1 cellular context compared by ENCODE assay signal in genomic region chr10:22003111-22003963, GRCh38.
TF ChIP-seq lines count a peak whose summit lies in the region.

A gene with protein sequence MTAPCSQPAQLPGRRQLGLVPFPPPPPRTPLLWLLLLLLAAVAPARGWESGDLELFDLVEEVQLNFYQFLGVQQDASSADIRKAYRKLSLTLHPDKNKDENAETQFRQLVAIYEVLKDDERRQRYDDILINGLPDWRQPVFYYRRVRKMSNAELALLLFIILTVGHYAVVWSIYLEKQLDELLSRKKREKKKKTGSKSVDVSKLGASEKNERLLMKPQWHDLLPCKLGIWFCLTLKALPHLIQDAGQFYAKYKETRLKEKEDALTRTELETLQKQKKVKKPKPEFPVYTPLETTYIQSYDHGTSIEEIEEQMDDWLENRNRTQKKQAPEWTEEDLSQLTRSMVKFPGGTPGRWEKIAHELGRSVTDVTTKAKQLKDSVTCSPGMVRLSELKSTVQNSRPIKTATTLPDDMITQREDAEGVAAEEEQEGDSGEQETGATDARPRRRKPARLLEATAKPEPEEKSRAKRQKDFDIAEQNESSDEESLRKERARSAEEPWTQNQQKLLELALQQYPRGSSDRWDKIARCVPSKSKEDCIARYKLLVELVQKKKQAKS (minus strand): TSS chr10:22003730. CDS start chr10:22003434, 296 bp downstream.

TF ChIP-seq in K562, 482 proteins besides CTCF, POLR2A, EP300 and RAD21 (continued from another document and continues in another):
- no peak for TF ChIP-seq PTBP1 (IDR thresholded peaks at IDR 0.05; ENCODE audit: low read depth, low read length)
- TF ChIP-seq ZBTB11 (CRISPR knock-in tag; IDR thresholded peaks at IDR 0.05), result no peak; a peak in 1 of 6 replicates
- TF ChIP-seq, protein P1, sequence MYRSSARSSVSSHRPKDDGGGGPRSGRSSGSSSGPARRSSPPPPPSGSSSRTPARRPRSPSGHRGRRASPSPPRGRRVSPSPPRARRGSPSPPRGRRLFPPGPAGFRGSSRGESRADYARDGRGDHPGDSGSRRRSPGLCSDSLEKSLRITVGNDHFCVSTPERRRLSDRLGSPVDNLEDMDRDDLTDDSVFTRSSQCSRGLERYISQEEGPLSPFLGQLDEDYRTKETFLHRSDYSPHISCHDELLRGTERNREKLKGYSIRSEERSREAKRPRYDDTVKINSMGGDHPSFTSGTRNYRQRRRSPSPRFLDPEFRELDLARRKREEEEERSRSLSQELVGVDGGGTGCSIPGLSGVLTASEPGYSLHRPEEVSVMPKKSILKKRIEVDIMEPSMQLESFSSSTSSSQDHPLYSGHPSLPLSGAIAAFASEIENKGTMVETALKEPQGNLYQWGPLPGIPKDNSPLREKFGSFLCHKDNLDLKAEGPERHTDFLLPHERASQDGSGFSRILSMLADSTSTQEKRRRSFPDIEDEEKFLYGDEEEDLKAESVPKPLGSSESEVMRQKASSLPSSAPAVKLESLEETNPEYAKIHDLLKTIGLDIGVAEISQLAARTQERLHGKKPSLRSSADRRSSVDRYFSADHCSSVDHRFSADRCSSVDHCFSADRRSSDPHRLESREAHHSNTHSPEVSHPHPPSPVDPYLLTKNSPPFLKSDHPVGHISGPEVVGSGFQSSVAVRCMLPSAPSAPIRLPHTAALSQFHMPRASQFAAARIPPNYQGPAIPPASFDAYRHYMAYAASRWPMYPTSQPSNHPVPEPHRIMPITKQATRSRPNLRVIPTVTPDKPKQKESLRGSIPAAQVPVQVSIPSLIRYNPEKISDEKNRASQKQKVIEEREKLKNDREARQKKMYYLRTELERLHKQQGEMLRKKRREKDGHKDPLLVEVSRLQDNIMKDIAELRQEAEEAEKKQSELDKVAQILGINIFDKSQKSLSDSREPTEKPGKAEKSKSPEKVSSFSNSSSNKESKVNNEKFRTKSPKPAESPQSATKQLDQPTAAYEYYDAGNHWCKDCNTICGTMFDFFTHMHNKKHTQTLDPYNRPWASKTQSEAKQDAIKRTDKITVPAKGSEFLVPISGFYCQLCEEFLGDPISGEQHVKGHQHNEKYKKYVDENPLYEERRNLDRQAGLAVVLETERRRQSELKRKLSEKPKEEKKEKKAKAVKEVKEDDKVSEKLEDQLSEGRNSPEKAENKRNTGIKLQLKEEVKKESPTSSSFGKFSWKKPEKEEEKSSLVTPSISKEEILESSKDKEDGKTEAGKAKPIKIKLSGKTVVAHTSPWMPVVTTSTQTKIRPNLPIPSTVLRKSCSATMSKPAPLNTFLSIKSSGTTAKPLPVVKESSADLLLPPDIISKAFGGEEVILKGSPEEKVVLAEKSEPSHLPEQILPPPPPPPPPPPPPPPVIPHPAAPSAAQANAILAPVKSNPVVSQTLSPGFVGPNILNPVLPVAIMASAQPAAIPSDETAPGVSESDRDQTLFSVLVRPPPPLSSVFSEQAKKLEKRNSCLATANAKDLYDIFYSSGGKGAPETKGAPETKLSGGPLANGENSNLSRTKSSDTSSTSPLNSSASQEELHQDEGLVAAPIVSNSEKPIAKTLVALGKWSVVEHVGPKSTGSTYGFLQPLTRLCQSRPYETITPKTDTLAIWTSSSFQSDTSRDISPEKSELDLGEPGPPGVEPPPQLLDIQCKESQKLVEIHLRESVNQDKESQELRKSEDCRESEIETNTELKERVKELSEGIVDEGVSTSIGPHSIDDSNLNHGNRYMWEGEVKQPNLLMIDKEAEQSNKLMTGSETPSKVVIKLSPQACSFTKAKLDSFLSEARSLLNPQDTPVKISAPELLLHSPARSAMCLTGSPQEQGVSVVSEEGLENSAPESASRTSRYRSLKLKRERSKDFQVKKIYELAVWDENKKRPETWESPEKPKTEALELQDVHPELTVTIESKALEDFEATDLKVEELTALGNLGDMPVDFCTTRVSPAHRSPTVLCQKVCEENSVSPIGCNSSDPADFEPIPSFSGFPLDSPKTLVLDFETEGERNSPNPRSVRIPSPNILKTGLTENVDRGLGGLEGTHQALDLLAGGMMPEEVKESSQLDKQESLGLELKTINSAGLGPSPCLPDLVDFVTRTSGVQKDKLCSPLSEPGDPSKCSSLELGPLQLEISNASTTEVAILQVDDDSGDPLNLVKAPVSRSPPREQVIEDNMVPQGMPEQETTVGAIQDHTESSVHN (IDR thresholded peaks at IDR 0.05; ENCODE audit: borderline replicate concordance in 1 of 2, low read depth in 1 of 2), result no peak
- peak; percentile 95 for TF ChIP-seq RBFOX2 (IDR thresholded peaks at IDR 0.05; ENCODE audit: low read depth, low read length)
- TF ChIP-seq NBN (IDR thresholded peaks at IDR 0.05; ENCODE audit: low read depth), result no peak
- no peak for TF ChIP-seq CAMTA2 (CRISPR knock-in tag; conservative IDR thresholded peaks at IDR 0.05)
- peak; percentile 72 for TF ChIP-seq PCBP1 (IDR thresholded peaks at IDR 0.05; ENCODE audit: low read depth, low read length, poor library complexity, severe bottlenecking)
- 0 out of 4 replicates have a peak, but pooled peaks of 1 of the 2 experiments have one; percentile 72 for TF ChIP-seq MLX (CRISPR knock-in tag; conservative IDR thresholded peaks at IDR 0.05)
- no peak for TF ChIP-seq PRMT5 (CRISPR knock-in tag; IDR thresholded peaks at IDR 0.05)
- no peak for TF ChIP-seq ELF2 (CRISPR knock-in tag; IDR thresholded peaks at IDR 0.05)
- TF ChIP-seq, protein P2, sequence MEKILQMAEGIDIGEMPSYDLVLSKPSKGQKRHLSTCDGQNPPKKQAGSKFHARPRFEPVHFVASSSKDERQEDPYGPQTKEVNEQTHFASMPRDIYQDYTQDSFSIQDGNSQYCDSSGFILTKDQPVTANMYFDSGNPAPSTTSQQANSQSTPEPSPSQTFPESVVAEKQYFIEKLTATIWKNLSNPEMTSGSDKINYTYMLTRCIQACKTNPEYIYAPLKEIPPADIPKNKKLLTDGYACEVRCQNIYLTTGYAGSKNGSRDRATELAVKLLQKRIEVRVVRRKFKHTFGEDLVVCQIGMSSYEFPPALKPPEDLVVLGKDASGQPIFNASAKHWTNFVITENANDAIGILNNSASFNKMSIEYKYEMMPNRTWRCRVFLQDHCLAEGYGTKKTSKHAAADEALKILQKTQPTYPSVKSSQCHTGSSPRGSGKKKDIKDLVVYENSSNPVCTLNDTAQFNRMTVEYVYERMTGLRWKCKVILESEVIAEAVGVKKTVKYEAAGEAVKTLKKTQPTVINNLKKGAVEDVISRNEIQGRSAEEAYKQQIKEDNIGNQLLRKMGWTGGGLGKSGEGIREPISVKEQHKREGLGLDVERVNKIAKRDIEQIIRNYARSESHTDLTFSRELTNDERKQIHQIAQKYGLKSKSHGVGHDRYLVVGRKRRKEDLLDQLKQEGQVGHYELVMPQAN (IDR thresholded peaks at IDR 0.05; ENCODE audit: borderline replicate concordance), result peak; percentile 67; the same call in 1 of the 2 replicates
- no peak for TF ChIP-seq YBX1 (IDR thresholded peaks at IDR 0.05)
- peak; percentile 55 for TF ChIP-seq ZBTB12 (CRISPR knock-in tag; IDR thresholded peaks at IDR 0.05)
- peak; percentile 66 for TF ChIP-seq HNRNPLL (IDR thresholded peaks at IDR 0.05; ENCODE audit: low read depth, low read length, poor library complexity, severe bottlenecking)
- TF ChIP-seq ZC3H8 (IDR thresholded peaks at IDR 0.05), result no peak
- TF ChIP-seq MEF2A (IDR thresholded peaks at IDR 0.05; ENCODE audit: control insufficient read depth, low read depth, low read length), result no peak
- no peak for TF ChIP-seq HEY1 (CRISPR knock-in tag; IDR thresholded peaks at IDR 0.05; ENCODE audit: borderline replicate concordance)
- no peak for TF ChIP-seq NFXL1 (CRISPR knock-in tag; IDR thresholded peaks at IDR 0.05)
- TF ChIP-seq, protein P3, sequence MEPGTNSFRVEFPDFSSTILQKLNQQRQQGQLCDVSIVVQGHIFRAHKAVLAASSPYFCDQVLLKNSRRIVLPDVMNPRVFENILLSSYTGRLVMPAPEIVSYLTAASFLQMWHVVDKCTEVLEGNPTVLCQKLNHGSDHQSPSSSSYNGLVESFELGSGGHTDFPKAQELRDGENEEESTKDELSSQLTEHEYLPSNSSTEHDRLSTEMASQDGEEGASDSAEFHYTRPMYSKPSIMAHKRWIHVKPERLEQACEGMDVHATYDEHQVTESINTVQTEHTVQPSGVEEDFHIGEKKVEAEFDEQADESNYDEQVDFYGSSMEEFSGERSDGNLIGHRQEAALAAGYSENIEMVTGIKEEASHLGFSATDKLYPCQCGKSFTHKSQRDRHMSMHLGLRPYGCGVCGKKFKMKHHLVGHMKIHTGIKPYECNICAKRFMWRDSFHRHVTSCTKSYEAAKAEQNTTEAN (CRISPR knock-in tag; IDR thresholded peaks at IDR 0.05), result no peak
- TF ChIP-seq FIP1L1 (IDR thresholded peaks at IDR 0.05; ENCODE audit: low read depth, low read length, poor library complexity, severe bottlenecking), result peak; percentile 72
- TF ChIP-seq ARID1B (IDR thresholded peaks at IDR 0.05), result peak; percentile 62
- peak; percentile 78 for TF ChIP-seq CXXC5 (CRISPR knock-in tag; IDR thresholded peaks at IDR 0.05)
- TF ChIP-seq BRD9 (IDR thresholded peaks at IDR 0.05; ENCODE audit: low read depth, partially characterized antibody), result no peak
- no peak for TF ChIP-seq ATF4 (CRISPR knock-in tag; IDR thresholded peaks at IDR 0.05)
- peak; percentile 65 for TF ChIP-seq POLR2H (tag; IDR thresholded peaks at IDR 0.05; ENCODE audit: low read depth)
- TF ChIP-seq ZNF253 (CRISPR knock-in tag; conservative IDR thresholded peaks at IDR 0.05), result no peak
- TF ChIP-seq ZNF217 (CRISPR knock-in tag; IDR thresholded peaks at IDR 0.05), result no peak
